Comparison of ENCODE assay signal across 13 cellular contexts in the genomic region with DNA sequence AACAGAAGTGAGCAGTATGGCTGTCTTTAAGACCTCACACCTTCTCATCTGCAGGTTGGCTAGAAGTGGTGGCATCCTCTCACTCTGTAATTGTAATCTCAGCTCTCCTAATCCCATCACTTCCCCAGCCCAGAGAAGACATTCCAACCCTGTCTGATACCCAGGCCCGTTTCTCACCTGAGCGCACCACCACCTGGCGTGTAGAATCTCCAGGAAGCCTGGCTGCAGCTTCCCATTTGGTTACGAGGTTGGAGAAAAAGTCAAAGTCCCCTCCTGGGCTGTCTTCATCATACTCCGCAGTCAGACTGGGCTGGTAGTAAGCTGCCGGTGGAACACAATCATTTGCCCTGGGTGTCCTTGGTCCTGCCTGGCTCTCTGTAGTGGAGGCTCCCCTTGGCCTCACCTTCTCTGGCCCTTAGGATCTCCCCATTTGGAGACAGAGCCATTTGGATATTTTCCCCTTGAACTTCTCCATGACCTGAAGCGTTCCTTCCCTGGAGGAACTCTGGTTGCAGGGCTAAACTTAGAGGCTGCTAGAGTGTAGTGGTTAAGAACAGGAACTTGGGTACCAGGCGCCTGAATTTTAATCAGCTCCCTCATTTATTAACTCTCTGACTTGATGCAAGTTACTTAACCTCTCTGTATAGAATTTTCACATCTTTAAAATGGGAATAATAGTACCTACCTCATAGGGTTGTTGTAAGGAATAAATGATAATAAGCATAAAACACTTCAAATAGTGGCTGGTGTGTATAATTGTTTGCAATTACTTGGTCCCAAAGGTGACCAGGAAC. TPM values are rescaled to one million over a fixed set of nuclear protein-coding genes. Genes with fewer than 3 reads are reported as not detected.
DNase-seq lines count a peak whose midpoint lies in the region; ATAC-seq, FAIRE-seq and TF ChIP-seq lines count a peak whose summit lies in the region.
"Had no signal": no experiment of that assay in that cellular context is flagged by ENCODE, and none has a peak within 500 bp of the region (broad histone marks: within the 10 kb centered on the region; RNA-seq: fewer than 3 reads in every experiment).

No MANE protein-coding gene starts in this region.

- CTCF ChIA-PET in PC-9 (lab: Charles Lee) = no interaction called here

- no peak for ATAC-seq in gastrocnemius medialis
- ATAC-seq: sciatic nerve had no signal

- H3K9me2 ChIP-seq in PC-9 (ENCODE audit: insufficient read depth) = no peaks in the 10 kb centered on the region

- H3K4me1 Mint-ChIP-seq in chondrocyte (ENCODE audit: low read depth) = peaks cover 34% of the 10 kb centered on the region

- no TSS peak for BruUV-seq in PC-9 (replicated peaks; lab: Mats Ljungman, UMichigan)

- no peaks in the 10 kb centered on the region for H3K9me3 Mint-ChIP-seq in chondrocyte (ENCODE audit: low read depth)

- no peak for TF ChIP-seq CTCF in PC-9 (conservative IDR thresholded peaks at IDR 0.05)
- no peak for TF ChIP-seq CTCF in chondrocyte (IDR thresholded peaks at IDR 0.05)
- TF ChIP-seq CTCF in gastrocnemius medialis (IDR thresholded peaks at IDR 0.05 in 4 of 5, conservative IDR thresholded peaks at IDR 0.05 in 1 of 5) = no peak

- in situ Hi-C loops in gastrocnemius medialis (cut with MboI; ENCODE audit: low sequenced_read_pairs in 4 of 4) = loop anchor here in 2 of 4 donors (25.0 kb wide), 2 partner anchors 204 to 1129 kb away; a partner anchor contains a TSS

- H3K27ac ChIP-seq in PC-9 (no peak overlapping the region), gastrocnemius medialis (peak overlapping the region; percentile 97 to 99 (median 98))

- peaks cover 31% of the 10 kb centered on the region for H3F3A ChIP-seq in PC-9 (ENCODE audit: insufficient read depth, low read depth)

- intact Hi-C loops in PC-9 (cut with micrococcal nuclease; ENCODE audit: unreplicated experiment) = no loop called here
- intact Hi-C loops in gastrocnemius medialis (cut with DNase I; ENCODE audit: low total_unique reads) = loop anchor here (10.0 kb wide), 1 partner anchor 966 kb away; no protein-coding TSS in a partner anchor

- H3K4me1 ChIP-seq in PC-9 (replicated peaks; ENCODE audit: insufficient read depth) (no peaks in the 10 kb centered on the region), gastrocnemius medialis (peaks cover 35 to 51% of the 10 kb centered on the region in 2 donors)

- H4K20me1 ChIP-seq in PC-9 (ENCODE audit: insufficient read depth) = no peaks in the 10 kb centered on the region

- DNase-seq in GM12891 (ENCODE audit: insufficient read length, low spot score) = no peak
- no peak for DNase-seq in PC-9
- no peak for DNase-seq in chondrocyte (ENCODE audit: low spot score)
- DNase-seq in gastrocnemius medialis = no peak
- DNase-seq in stimulated activated CD4-positive, alpha-beta T cell treated with anti-CD3 and anti-CD28 coated beads, Interleukin-1b, Interleukin-23, amount 100 ng/mL, for 48 hours = no peak
- DNase-seq in hepatic stellate cell (ENCODE audit: low spot score) = no peak
- no peak for DNase-seq in SIG-M5 treated with dmso at 0.1 percent for 504 hours (lab: John Stamatoyannopoulos, UW; ENCODE audit: unreplicated experiment)
- DNase-seq in DMS 273 (lab: John Stamatoyannopoulos, UW; ENCODE audit: unreplicated experiment) = no peak
- DNase-seq: effector memory CD4-positive, alpha-beta T cell; NCI-H1417 treated with DMSO at 0.1 percent for 48 hours; stimulated activated naive CD4-positive, alpha-beta T cell treated with Interleukin-2 at 50 U/mL for 16 hours had no signal

- TF ChIP-seq POLR2A in GM12891 (IDR thresholded peaks at IDR 0.05; ENCODE audit: low read depth, low read length) (peak; percentile 49; the same call in 1 of the 2 replicates), gastrocnemius medialis (IDR thresholded peaks at IDR 0.05) (no peak)

- peaks cover 8% of the 10 kb centered on the region for H3K36me3 Mint-ChIP-seq in chondrocyte (ENCODE audit: low read depth)

- H3K27me3 ChIP-seq in PC-9 (ENCODE audit: insufficient read depth, low read depth) (no peaks in the 10 kb centered on the region), gastrocnemius medialis (peaks cover 0 to 3% (median 0%) of the 10 kb centered on the region in 3 donors)

- peaks cover 15% of the 10 kb centered on the region; the same call in 1 of the 2 replicates for H3K79me2 ChIP-seq in PC-9 (ENCODE audit: low read depth)

- POLR2A ChIA-PET in PC-9 (lab: Charles Lee; ENCODE audit: unreplicated experiment) = no interaction called here

- H3K4me3 Mint-ChIP-seq in chondrocyte (ENCODE audit: unreplicated experiment) = peak overlapping the region; percentile 88

- H3K27ac Mint-ChIP-seq in chondrocyte (ENCODE audit: unreplicated experiment) = peak overlapping the region; percentile 98

- peak overlapping the region; percentile 93 for H3K4me2 ChIP-seq in PC-9

- no peaks in the 10 kb centered on the region for H3K27me3 Mint-ChIP-seq in chondrocyte (ENCODE audit: low read depth)

- H3K36me3 ChIP-seq in PC-9 (ENCODE audit: low read depth) = no peaks in the 10 kb centered on the region
- peaks cover 0 to 50% of the 10 kb centered on the region in 2 donors for H3K36me3 ChIP-seq in gastrocnemius medialis

- no peak overlapping the region for H2AFZ ChIP-seq in PC-9

- FAIRE-seq in GM12891 (lab: Jason Lieb, UNC) = no peak
- FAIRE-seq: kidney had no signal

- H3K4me3 ChIP-seq in PC-9 (peak overlapping the region; percentile 86; the same call in 1 of the 2 replicates), gastrocnemius medialis (no peak overlapping the region)

- H3K9me3 ChIP-seq in PC-9 (ENCODE audit: insufficient read depth, low read depth) = no peaks in the 10 kb centered on the region
- no peaks in the 10 kb centered on the region for H3K9me3 ChIP-seq in gastrocnemius medialis

TF ChIP-seq in GM12891, 5 proteins besides CTCF, POLR2A, EP300 and RAD21:
- no peak for TF ChIP-seq POU2F2 (IDR thresholded peaks at IDR 0.05; ENCODE audit: low read depth, low read length)
- TF ChIP-seq TAF1 (IDR thresholded peaks at IDR 0.05; ENCODE audit: low read depth, low read length) = no peak
- no peak for TF ChIP-seq SPI1 (IDR thresholded peaks at IDR 0.05; ENCODE audit: low read depth, low read length)
- no peak for TF ChIP-seq PAX5 (IDR thresholded peaks at IDR 0.05; ENCODE audit: insufficient read depth, low read length, severe bottlenecking)
- TF ChIP-seq POLR2AphosphoS5 (IDR thresholded peaks at IDR 0.05; ENCODE audit: low read depth, low read length) = peak; percentile 9; the same call in 1 of the 2 replicates

RNA-seq across cellular contexts. Expression of a gene that starts 1.8 kb away (rescaled TPM):
- polyA plus RNA-seq in GM12891 (2012; ENCODE audit: low read depth, missing spikeins) = 54.5 TPM
- total RNA-seq in PC-9 (2021) (14.8 and 17.2 TPM in 2 replicates), chondrocyte (34.6 to 52.9 TPM (median 35.3 TPM) in 3 replicates), gastrocnemius medialis (10 to 100 TPM; 21.7 to 51.4 (median 38.3) TPM)

RNA-seq across cellular contexts. Expression of a gene that starts 11.0 kb away (rescaled TPM):
- 25.1 TPM for polyA plus RNA-seq in GM12891 (2012; ENCODE audit: low read depth, missing spikeins)
- total RNA-seq in PC-9 (2021) (51.5 and 53.4 TPM in 2 replicates), chondrocyte (44.4 to 53.8 TPM (median 53.7 TPM) in 3 replicates), gastrocnemius medialis (10 to 100 TPM; 35.1 to 50.5 (median 44.7) TPM)

RNA-seq across cellular contexts. Expression of a gene that starts 11.3 kb away (rescaled TPM):
- polyA plus RNA-seq in GM12891 (2012; ENCODE audit: low read depth, missing spikeins) = 9.0 TPM
- total RNA-seq in PC-9 (2021) (7.6 and 8.3 TPM in 2 replicates), chondrocyte (5.2 to 6.1 TPM (median 5.5 TPM) in 3 replicates), gastrocnemius medialis (under 1 TPM in 3 of 4 donors, not detected in 1; 0.16 to 0.36 (median 0.24) TPM)

RNA-seq across cellular contexts. Expression of a gene that starts 42.0 kb away (rescaled TPM):
- 0.03 TPM for polyA plus RNA-seq in GM12891 (2012; ENCODE audit: low read depth, missing spikeins)
- total RNA-seq in PC-9 (2021) (15.1 and 17.7 TPM in 2 replicates), chondrocyte (20.0 to 32.1 TPM (median 21.0 TPM) in 3 replicates), gastrocnemius medialis (1 to 10 TPM in 3 of 4 donors, under 1 TPM in 1; 0.87 to 3.7 (median 2.1) TPM)
